In genomic region chr20:62764156-62764935, GRCh38 we compare ENCODE assay signal across 1 cellular context.
TF ChIP-seq lines count a peak whose summit lies in the region.

No MANE protein-coding gene starts in this region.

TF ChIP-seq in HCT116, 20 proteins besides CTCF, POLR2A, EP300 and RAD21:
- TF ChIP-seq ZNF274 (IDR thresholded peaks at IDR 0.05; ENCODE audit: low read depth, low read length) = no peak
- TF ChIP-seq, protein P1, sequence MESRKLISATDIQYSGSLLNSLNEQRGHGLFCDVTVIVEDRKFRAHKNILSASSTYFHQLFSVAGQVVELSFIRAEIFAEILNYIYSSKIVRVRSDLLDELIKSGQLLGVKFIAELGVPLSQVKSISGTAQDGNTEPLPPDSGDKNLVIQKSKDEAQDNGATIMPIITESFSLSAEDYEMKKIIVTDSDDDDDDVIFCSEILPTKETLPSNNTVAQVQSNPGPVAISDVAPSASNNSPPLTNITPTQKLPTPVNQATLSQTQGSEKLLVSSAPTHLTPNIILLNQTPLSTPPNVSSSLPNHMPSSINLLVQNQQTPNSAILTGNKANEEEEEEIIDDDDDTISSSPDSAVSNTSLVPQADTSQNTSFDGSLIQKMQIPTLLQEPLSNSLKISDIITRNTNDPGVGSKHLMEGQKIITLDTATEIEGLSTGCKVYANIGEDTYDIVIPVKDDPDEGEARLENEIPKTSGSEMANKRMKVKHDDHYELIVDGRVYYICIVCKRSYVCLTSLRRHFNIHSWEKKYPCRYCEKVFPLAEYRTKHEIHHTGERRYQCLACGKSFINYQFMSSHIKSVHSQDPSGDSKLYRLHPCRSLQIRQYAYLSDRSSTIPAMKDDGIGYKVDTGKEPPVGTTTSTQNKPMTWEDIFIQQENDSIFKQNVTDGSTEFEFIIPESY (IDR thresholded peaks at IDR 0.05; ENCODE audit: extremely low read depth, insufficient replicate concordance, low read length) = no peak
